Comparison of ENCODE assay signal across 8 cellular contexts in the genomic region with DNA sequence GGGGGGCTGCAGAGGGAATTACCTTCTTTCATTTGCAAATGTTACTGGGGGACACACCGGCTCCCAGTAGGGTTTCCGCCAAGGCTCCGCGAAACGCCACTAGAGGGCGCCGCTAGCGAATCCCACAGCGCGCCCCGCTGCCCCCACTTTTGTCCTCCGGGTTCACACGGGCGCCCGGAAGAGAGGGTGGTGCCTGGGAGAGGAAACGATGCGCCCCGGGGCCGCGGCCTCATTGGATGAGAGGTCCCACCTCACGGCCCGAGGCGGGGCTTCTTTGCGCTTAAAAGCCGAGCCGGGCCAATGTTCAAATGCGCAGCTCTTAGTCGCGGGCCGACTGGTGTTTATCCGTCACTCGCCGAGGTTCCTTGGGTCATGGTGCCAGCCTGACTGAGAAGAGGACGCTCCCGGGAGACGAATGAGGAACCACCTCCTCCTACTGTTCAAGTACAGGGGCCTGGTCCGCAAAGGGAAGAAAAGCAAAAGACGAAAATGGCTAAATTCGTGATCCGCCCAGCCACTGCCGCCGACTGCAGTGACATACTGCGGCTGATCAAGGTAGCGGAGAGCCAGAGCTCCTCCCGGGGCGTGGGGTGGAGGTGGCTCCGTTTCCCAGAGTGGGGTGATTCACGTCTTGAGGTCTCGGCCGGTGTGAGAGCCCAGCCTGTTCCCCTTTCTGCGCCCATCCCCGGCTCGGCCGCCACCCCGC. TPM values are rescaled to one million over a fixed set of nuclear protein-coding genes. Genes with fewer than 3 reads are reported as not detected.
DNase-seq lines count a peak whose midpoint lies in the region; ATAC-seq and TF ChIP-seq lines count a peak whose summit lies in the region.

TSS of gene SAT1 (plus strand) at position 311 of the 706 bp plus-strand sequence. CDS start at position 490, 179 bp downstream.

- H3K4me2 ChIP-seq in SK-N-SH = peak within 1 kb of the TSS; percentile 60

- no peaks in the 10 kb centered on the region; a peak in 2 of 4 replicates for H3K4me1 ChIP-seq in SK-N-SH (ENCODE audit: control insufficient read depth in 1 of 2, insufficient read depth in 2 of 2, low read depth in 1 of 2, low read length in 1 of 2)

- H4K20me1 ChIP-seq in SK-N-SH (ENCODE audit: insufficient read depth) = 0 out of 2 replicates have a peak, but pooled peaks cover 5% of the 10 kb centered on the region

- WGBS in SK-N-SH (ENCODE audit: low lambda C conversion rate) = 19% methylated on average over 34 of the region's 55 CpGs

- H3K9me3 ChIP-seq in SK-N-SH = no peaks in the 10 kb centered on the region

- peak within 1 kb of the TSS; percentile 57 to 72 for H3K4me3 ChIP-seq in SK-N-SH (ENCODE audit: low read depth in 2 of 2, low read length in 1 of 2)

- no peak for TF ChIP-seq EP300 in SK-N-SH (IDR thresholded peaks at IDR 0.05; ENCODE audit: borderline replicate concordance in 1 of 2, low read depth in 1 of 2, low read length in 1 of 2)

- peak within 1 kb of the TSS; percentile 63 for H2AFZ ChIP-seq in SK-N-SH (ENCODE audit: low read depth)

- H3K9me2 ChIP-seq in SK-N-SH = no peaks in the 10 kb centered on the region

- peak; percentile 87 for ATAC-seq in HG02588 (IDR thresholded peaks at IDR 0.05; ENCODE audit: unreplicated experiment)

- no peaks in the 10 kb centered on the region; the same call in 1 of the 2 replicates for H3K27me3 ChIP-seq in SK-N-SH (ENCODE audit: insufficient read depth)

- H3K27ac ChIP-seq in SK-N-SH (ENCODE audit: low read depth in 2 of 2, low read length in 1 of 2) = peak within 1 kb of the TSS in 1 of 2 experiments; percentile 87; a peak in 2 of 4 replicates
- H3K27ac ChIP-seq in temporal lobe (ENCODE audit: low read depth, low read length) = peak within 1 kb of the TSS; percentile 76

- DNase-seq in GM10266 (ENCODE audit: extremely low spot score) (peak; percentile 82), NCI-H1048 (lab: John Stamatoyannopoulos, UW) (peak; percentile 78), SK-N-SH (peak; percentile 91), germinal center (ENCODE audit: low spot score) (peak; percentile 87), occipital lobe (lab: John Stamatoyannopoulos, UW) (peak; percentile 85)
- DNase-seq in activated naive CD4-positive, alpha-beta T cell treated with anti-CD3 and anti-CD28 coated beads, Interleukin-2, amount 50 U/mL, for 16 hours = peak; percentile 91

- POLR2A ChIA-PET in SK-N-SH (lab: Yijun Ruan, JAX) = interaction anchor here (0.6 to 1.5 kb wide), 5 partner anchors 118 to 271 kb away, joined by 3 to 9 read pairs (median 4); partner anchors contain the start of genes APOO, CXorf58 and EIF2S3

- H3K36me3 ChIP-seq in SK-N-SH (replicated peaks in 1 of 2; ENCODE audit: control insufficient read depth in 1 of 2, insufficient read depth in 2 of 2, low read length in 1 of 2) = peaks cover 0 to 10% of the 10 kb centered on the region in 2 experiments

- CTCF ChIA-PET in SK-N-SH (lab: Yijun Ruan, JAX) = interaction anchor here (0.6 to 5.9 kb wide), 20 partner anchors 10 to 297 kb away, joined by 3 to 63 read pairs (median 4); partner anchors contain the start of gene ACOT9

- H3F3A ChIP-seq in SK-N-SH (replicated peaks; ENCODE audit: insufficient read depth) = peaks cover 25% of the 10 kb centered on the region

- peak within 1 kb of the TSS; percentile 89 for H3K9ac ChIP-seq in SK-N-SH

- peak; percentile 61 for TF ChIP-seq CTCF in GM10266 (IDR thresholded peaks at IDR 0.05; ENCODE audit: control insufficient read depth, insufficient read depth, low read depth, missing control alignments)
- peak; percentile 79 for TF ChIP-seq CTCF in SK-N-SH (IDR thresholded peaks at IDR 0.05)

- peaks cover 11% of the 10 kb centered on the region for H3K79me2 ChIP-seq in SK-N-SH (ENCODE audit: insufficient read depth)

- TF ChIP-seq RAD21 in SK-N-SH (IDR thresholded peaks at IDR 0.05; ENCODE audit: low read length) = peak; percentile 67

TF ChIP-seq in SK-N-SH, 30 proteins besides CTCF, POLR2A, EP300 and RAD21:
- peak; percentile 46; the same call in 1 of the 2 replicates for TF ChIP-seq MXI1 (IDR thresholded peaks at IDR 0.05; ENCODE audit: low read depth, low read length)
- TF ChIP-seq POLR2AphosphoS5 (IDR thresholded peaks at IDR 0.05; ENCODE audit: low read depth, low read length) = peak; percentile 99
- TF ChIP-seq, protein P1, sequence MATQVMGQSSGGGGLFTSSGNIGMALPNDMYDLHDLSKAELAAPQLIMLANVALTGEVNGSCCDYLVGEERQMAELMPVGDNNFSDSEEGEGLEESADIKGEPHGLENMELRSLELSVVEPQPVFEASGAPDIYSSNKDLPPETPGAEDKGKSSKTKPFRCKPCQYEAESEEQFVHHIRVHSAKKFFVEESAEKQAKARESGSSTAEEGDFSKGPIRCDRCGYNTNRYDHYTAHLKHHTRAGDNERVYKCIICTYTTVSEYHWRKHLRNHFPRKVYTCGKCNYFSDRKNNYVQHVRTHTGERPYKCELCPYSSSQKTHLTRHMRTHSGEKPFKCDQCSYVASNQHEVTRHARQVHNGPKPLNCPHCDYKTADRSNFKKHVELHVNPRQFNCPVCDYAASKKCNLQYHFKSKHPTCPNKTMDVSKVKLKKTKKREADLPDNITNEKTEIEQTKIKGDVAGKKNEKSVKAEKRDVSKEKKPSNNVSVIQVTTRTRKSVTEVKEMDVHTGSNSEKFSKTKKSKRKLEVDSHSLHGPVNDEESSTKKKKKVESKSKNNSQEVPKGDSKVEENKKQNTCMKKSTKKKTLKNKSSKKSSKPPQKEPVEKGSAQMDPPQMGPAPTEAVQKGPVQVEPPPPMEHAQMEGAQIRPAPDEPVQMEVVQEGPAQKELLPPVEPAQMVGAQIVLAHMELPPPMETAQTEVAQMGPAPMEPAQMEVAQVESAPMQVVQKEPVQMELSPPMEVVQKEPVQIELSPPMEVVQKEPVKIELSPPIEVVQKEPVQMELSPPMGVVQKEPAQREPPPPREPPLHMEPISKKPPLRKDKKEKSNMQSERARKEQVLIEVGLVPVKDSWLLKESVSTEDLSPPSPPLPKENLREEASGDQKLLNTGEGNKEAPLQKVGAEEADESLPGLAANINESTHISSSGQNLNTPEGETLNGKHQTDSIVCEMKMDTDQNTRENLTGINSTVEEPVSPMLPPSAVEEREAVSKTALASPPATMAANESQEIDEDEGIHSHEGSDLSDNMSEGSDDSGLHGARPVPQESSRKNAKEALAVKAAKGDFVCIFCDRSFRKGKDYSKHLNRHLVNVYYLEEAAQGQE (IDR thresholded peaks at IDR 0.05; ENCODE audit: low read depth, low read length) = 0 out of 2 replicates have a peak, but pooled peaks have one; percentile 23
- TF ChIP-seq FOXM1 (IDR thresholded peaks at IDR 0.05; ENCODE audit: low read depth) = no peak
- 0 out of 2 replicates have a peak, but pooled peaks have one; percentile 39 for TF ChIP-seq ELF1 (IDR thresholded peaks at IDR 0.05)
- peak; percentile 58 for TF ChIP-seq GABPA (IDR thresholded peaks at IDR 0.05; ENCODE audit: low read depth)
- TF ChIP-seq RXRA (IDR thresholded peaks at IDR 0.05; ENCODE audit: borderline replicate concordance, low read depth) = peak; percentile 63; the same call in 1 of the 2 replicates
- TF ChIP-seq RFX5 (IDR thresholded peaks at IDR 0.05; ENCODE audit: low read length) = peak; percentile 69; the same call in 1 of the 2 replicates
- peak; percentile 30 for TF ChIP-seq NRF1 (IDR thresholded peaks at IDR 0.05; ENCODE audit: low read depth, low read length)
- no peak for TF ChIP-seq PBX3 (IDR thresholded peaks at IDR 0.05)
- peak; percentile 74 for TF ChIP-seq SMC3 (IDR thresholded peaks at IDR 0.05; ENCODE audit: low read depth, low read length)
- no peak for TF ChIP-seq CHD2 (IDR thresholded peaks at IDR 0.05; ENCODE audit: low read length, partially characterized antibody)
- TF ChIP-seq TAF1 (IDR thresholded peaks at IDR 0.05; ENCODE audit: borderline replicate concordance, low read depth, low read length) = peak; percentile 82; the same call in 1 of the 2 replicates
- TF ChIP-seq SIN3A (IDR thresholded peaks at IDR 0.05; ENCODE audit: borderline replicate concordance, low read depth, low read length) = peak; percentile 61; the same call in 1 of the 2 replicates

RNA-seq across cellular contexts. Expression of gene SAT1, which starts in this region (rescaled TPM):
- polyA plus RNA-seq in SK-N-SH (2012; rRNA removed) = 131 and 176 TPM in 2 replicates
- 39.4 and 59.2 TPM in 2 replicates for polyA plus RNA-seq in SK-N-SH (2012; cell fraction: cytosol; rRNA removed)
- polyA plus RNA-seq in SK-N-SH (2012; cell fraction: nucleus; rRNA removed) = 604 and 999 TPM in 2 replicates
- total RNA-seq in occipital lobe (58.3 TPM), temporal lobe (66.9 TPM)
